Comparison of ENCODE assay signal across 28 cellular contexts in the genomic region with DNA sequence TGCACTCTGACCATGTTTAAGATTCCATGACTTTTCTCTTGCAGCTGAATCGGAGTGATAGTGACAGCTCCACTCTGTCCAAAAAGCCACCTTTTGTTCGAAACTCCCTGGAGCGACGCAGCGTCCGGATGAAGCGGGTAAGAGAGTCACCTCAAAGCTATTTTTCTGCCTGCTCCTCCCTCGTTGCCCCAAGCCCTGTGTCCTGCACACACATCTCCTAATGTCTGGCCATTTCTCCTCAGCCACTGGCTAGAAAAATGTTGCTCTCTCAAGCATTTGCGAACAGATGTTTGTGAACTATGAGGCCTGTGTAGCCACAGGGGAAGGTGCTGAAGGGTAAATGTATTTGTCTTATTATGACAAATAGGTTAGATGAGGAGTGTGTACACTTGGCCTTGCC.
"Had no signal": no experiment of that assay in that cellular context is flagged by ENCODE, and none has a peak within 500 bp of the region (broad histone marks: within the 10 kb centered on the region; RNA-seq: fewer than 3 reads in every experiment).

No MANE protein-coding gene starts in this region.

- H3K27ac Mint-ChIP-seq: stimulated activated effector memory CD8-positive, alpha-beta T cell treated with anti-CD3 and anti-CD28 coated beads, Interleukin-12 subunit alpha, Interleukin-12 subunit beta, amount 100 ng/mL, for 72 hours; stimulated activated memory B cell treated with anti-CD40 and anti-IgM and Interleukin-4, amounts not matched to agents 10 μg/mL and 1 μg/mL and 100 μg/mL, for 72 hours; stimulated activated naive B cell treated with anti-CD40 and anti-IgM and Interleukin-4, amounts not matched to agents 10 μg/mL and 1 μg/mL and 100 μg/mL, for 72 hours; stimulated activated naive CD8-positive, alpha-beta T cell treated with anti-CD3 and anti-CD28 coated beads, Interleukin-15, amount 100 ng/mL, for 72 hours; stimulated activated naive CD8-positive, alpha-beta T cell treated with anti-CD3 and anti-CD28 coated beads, Interleukin-15, Interleukin-2, amounts not matched to agents 100 ng/mL and 50 ng/mL, for 24 hours; type B pancreatic cell had no signal

- H3K4me3 Mint-ChIP-seq: stimulated activated effector memory CD8-positive, alpha-beta T cell treated with anti-CD3 and anti-CD28 coated beads, Interleukin-12 subunit alpha, Interleukin-12 subunit beta, amount 100 ng/mL, for 72 hours; stimulated activated memory B cell treated with anti-CD40 and anti-IgM and Interleukin-4, amounts not matched to agents 10 μg/mL and 1 μg/mL and 100 μg/mL, for 72 hours; stimulated activated naive B cell treated with anti-CD40 and anti-IgM and Interleukin-4, amounts not matched to agents 10 μg/mL and 1 μg/mL and 100 μg/mL, for 72 hours; stimulated activated naive CD8-positive, alpha-beta T cell treated with anti-CD3 and anti-CD28 coated beads, Interleukin-15, amount 100 ng/mL, for 72 hours; stimulated activated naive CD8-positive, alpha-beta T cell treated with anti-CD3 and anti-CD28 coated beads, Interleukin-15, Interleukin-2, amounts not matched to agents 100 ng/mL and 50 ng/mL, for 24 hours; type B pancreatic cell had no signal

- H3K27me3 Mint-ChIP-seq: stimulated activated memory B cell treated with anti-CD40 and anti-IgM and Interleukin-4, amounts not matched to agents 10 μg/mL and 1 μg/mL and 100 μg/mL, for 72 hours; stimulated activated naive CD8-positive, alpha-beta T cell treated with anti-CD3 and anti-CD28 coated beads, Interleukin-15, Interleukin-2, amounts not matched to agents 100 ng/mL and 50 ng/mL, for 24 hours; type B pancreatic cell had no signal

- ATAC-seq: stimulated activated effector memory CD8-positive, alpha-beta T cell treated with anti-CD3 and anti-CD28 coated beads, Interleukin-12 subunit alpha, Interleukin-12 subunit beta, amount 100 ng/mL, for 72 hours; stimulated activated memory B cell treated with anti-CD40 and anti-IgM and Interleukin-4, amounts not matched to agents 10 μg/mL and 1 μg/mL and 100 μg/mL, for 72 hours; stimulated activated naive B cell treated with anti-CD40 and anti-IgM and Interleukin-4, amounts not matched to agents 10 μg/mL and 1 μg/mL and 100 μg/mL, for 72 hours; stimulated activated naive CD8-positive, alpha-beta T cell treated with anti-CD3 and anti-CD28 coated beads, Interleukin-15, amount 100 ng/mL, for 72 hours; stimulated activated naive CD8-positive, alpha-beta T cell treated with anti-CD3 and anti-CD28 coated beads, Interleukin-15, Interleukin-2, amounts not matched to agents 100 U/mL and 50 U/mL, for 24 hours; upper lobe of right lung had no signal

- DNase-seq: stimulated activated CD4-positive, alpha-beta T cell treated with anti-CD3 and anti-CD28 coated beads, Interleukin-2, amount 100 ng/mL, for 48 hours; stimulated activated CD4-positive, alpha-beta T cell treated with anti-CD3 and anti-CD28 coated beads, Interleukin-4, amount 100 ng/mL, for 1 hour; stimulated activated CD4-positive, alpha-beta T cell treated with anti-CD3 and anti-CD28 coated beads, Interleukin-4, amount 100 ng/mL, for 24 hours; stimulated activated CD4-positive, alpha-beta T cell treated with anti-CD3 and anti-CD28 coated beads, Interleukin-4, amount 100 ng/mL, for 4 hours; stimulated activated CD8-positive, alpha-beta memory T cell treated with anti-CD3 and anti-CD28 coated beads, Interleukin-4, amount 100 ng/mL, for 48 hours; stimulated activated naive B cell treated with anti-CD40 and anti-IgM and Interleukin-4, amounts not matched to agents 10 μg/mL and 1 μg/mL and 100 μg/mL, for 72 hours; stimulated activated naive CD4-positive, alpha-beta T cell; stimulated activated naive CD4-positive, alpha-beta T cell treated with Interleukin-2 at 50 U/mL for 16 hours; stimulated activated naive CD8-positive, alpha-beta T cell treated with anti-CD3 and anti-CD28 coated beads, Interleukin-15, amount 100 ng/mL, for 72 hours; stimulated activated naive CD8-positive, alpha-beta T cell treated with anti-CD3 and anti-CD28 coated beads, Interleukin-15, Interleukin-2, amounts not matched to agents 100 U/mL and 50 U/mL, for 24 hours; stomach; substantia nigra; testis; thyroid gland; tibial artery; transverse colon; upper lobe of left lung; upper lobe of right lung; uterus had no signal

- H3K4me1 ChIP-seq: stomach, testis, thyroid gland, tibial artery, tibial nerve, transverse colon, upper lobe of left lung, upper lobe of right lung, uterus, vagina had no signal

- H3K36me3 ChIP-seq: thoracic aorta, tibial nerve, transverse colon, uterus, vagina had no signal

- H3K27ac ChIP-seq: stomach, suprapubic skin, testis, thoracic aorta, thyroid gland, tibial artery, tibial nerve, transverse colon, upper lobe of left lung, upper lobe of right lung, uterus, vagina had no signal

- H3K27me3 ChIP-seq: stomach, suprapubic skin, testis, thyroid gland, tibial nerve, transverse colon, upper lobe of left lung, upper lobe of right lung, uterus, vagina had no signal

- H3K4me1 Mint-ChIP-seq: stimulated activated memory B cell treated with anti-CD40 and anti-IgM and Interleukin-4, amounts not matched to agents 10 μg/mL and 1 μg/mL and 100 μg/mL, for 72 hours; stimulated activated naive B cell treated with anti-CD40 and anti-IgM and Interleukin-4, amounts not matched to agents 10 μg/mL and 1 μg/mL and 100 μg/mL, for 72 hours; stimulated activated naive CD8-positive, alpha-beta T cell treated with anti-CD3 and anti-CD28 coated beads, Interleukin-15, amount 100 ng/mL, for 72 hours had no signal

- FAIRE-seq: urothelium cell line had no signal

- H3K36me3 Mint-ChIP-seq: stimulated activated effector memory CD8-positive, alpha-beta T cell treated with anti-CD3 and anti-CD28 coated beads, Interleukin-12 subunit alpha, Interleukin-12 subunit beta, amount 100 ng/mL, for 72 hours had no signal

- H3K9me3 ChIP-seq: stomach, suprapubic skin, testis, thoracic aorta, thyroid gland, tibial artery, transverse colon, upper lobe of left lung, upper lobe of right lung, uterus, vagina had no signal

- H3K4me3 ChIP-seq: stomach, suprapubic skin, testis, thoracic aorta, thyroid gland, tibial artery, tibial nerve, transverse colon, upper lobe of left lung, upper lobe of right lung, uterus, vagina had no signal
